Comparison of ENCODE assay signal across 8 cellular contexts in the genomic region with DNA sequence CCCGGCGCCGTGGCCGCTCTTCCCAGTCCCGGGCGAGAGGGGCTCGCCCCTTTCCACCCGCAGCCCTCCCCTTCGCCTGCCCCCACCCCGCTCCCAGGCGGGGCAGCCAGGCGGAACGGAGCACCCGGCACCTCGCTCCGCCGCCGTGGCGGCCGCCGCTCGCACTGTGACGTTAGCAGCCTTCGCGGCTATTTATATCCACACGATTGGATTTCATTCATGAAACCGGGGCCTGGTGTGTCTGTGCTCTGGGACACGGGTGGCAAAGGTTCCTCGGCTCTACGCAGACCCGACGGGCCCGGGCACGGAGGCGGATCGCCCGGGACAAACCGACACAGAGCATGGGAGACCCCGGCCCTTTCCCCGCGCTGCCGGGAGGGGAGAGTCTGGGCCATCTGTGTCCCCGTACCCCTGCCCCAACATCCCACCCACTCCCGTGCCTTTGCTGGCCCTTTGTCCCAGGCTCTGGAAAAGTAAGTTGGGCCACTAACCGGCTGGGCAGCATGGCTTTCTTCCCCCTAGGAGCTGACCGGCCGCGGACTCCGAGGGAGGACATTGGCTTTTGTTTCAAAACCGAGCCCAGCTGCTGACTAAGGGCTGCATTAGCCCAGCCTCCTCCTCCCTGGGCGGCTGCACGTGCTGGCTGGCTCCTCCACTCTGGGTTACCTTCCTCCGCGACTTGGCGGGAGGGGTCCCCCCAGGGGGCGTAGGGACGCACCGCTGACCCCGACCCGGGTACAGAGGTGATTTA. TPM values are rescaled to one million over a fixed set of nuclear protein-coding genes. Genes with fewer than 3 reads are reported as not detected.
A peak's percentile ranks its signal among the peaks of the same experiment; 100 is the strongest.
DNase-seq lines count a peak whose midpoint lies in the region; ATAC-seq, FAIRE-seq and TF ChIP-seq lines count a peak whose summit lies in the region.

A gene with protein sequence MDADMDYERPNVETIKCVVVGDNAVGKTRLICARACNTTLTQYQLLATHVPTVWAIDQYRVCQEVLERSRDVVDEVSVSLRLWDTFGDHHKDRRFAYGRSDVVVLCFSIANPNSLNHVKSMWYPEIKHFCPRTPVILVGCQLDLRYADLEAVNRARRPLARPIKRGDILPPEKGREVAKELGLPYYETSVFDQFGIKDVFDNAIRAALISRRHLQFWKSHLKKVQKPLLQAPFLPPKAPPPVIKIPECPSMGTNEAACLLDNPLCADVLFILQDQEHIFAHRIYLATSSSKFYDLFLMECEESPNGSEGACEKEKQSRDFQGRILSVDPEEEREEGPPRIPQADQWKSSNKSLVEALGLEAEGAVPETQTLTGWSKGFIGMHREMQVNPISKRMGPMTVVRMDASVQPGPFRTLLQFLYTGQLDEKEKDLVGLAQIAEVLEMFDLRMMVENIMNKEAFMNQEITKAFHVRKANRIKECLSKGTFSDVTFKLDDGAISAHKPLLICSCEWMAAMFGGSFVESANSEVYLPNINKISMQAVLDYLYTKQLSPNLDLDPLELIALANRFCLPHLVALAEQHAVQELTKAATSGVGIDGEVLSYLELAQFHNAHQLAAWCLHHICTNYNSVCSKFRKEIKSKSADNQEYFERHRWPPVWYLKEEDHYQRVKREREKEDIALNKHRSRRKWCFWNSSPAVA (minus strand): TSS at position 27 of the 751 bp plus-strand sequence. CDS start 32,643 bp downstream, outside the sequence.

- peak; percentile 89 for FAIRE-seq in HTR-8/SVneo (lab: Jason Lieb, UNC)
- no peak for FAIRE-seq in bronchial epithelial cell (lab: Jason Lieb, UNC)

- no peaks in the 10 kb centered on the region for H4K20me1 ChIP-seq in Karpas-422 (ENCODE audit: insufficient read depth, low read depth, low read length)

- H3K36me3 ChIP-seq in SJCRH30 = no peaks in the 10 kb centered on the region
- H3K36me3 ChIP-seq in bronchial epithelial cell (ENCODE audit: control insufficient read depth, insufficient read depth, low read length) = no peaks in the 10 kb centered on the region
- no peaks in the 10 kb centered on the region for H3K36me3 ChIP-seq in Karpas-422 (ENCODE audit: insufficient read depth, low read length)

- no peaks in the 10 kb centered on the region for H3K9me2 ChIP-seq in Karpas-422 (replicated peaks; ENCODE audit: insufficient read depth, low read length)

- H3K4me1 ChIP-seq in SJCRH30 = peaks cover 6% of the 10 kb centered on the region
- H3K4me1 ChIP-seq in Karpas-422 (ENCODE audit: low read length) = no peaks in the 10 kb centered on the region

- peak; percentile 87 for DNase-seq in Caki2 (ENCODE audit: low read depth)
- DNase-seq in HTR-8/SVneo (ENCODE audit: insufficient read length, low spot score) = peak; percentile 46
- DNase-seq in SJCRH30 = peak; percentile 84 to 86
- DNase-seq in bronchial epithelial cell (ENCODE audit: low read depth) = peak; percentile 44
- peak; percentile 88 for DNase-seq in putamen (ENCODE audit: low spot score)
- DNase-seq in Karpas-422 = no peak

- H3K79me2 ChIP-seq in Karpas-422 (ENCODE audit: low read length) = no peaks in the 10 kb centered on the region

- in situ Hi-C loops in Caki2 (cut with HindIII; ENCODE audit: low pct_unique_long_range_greater_than_20kb, low sequenced_read_pairs) = no loop called here

- H3K9ac ChIP-seq in Karpas-422 (ENCODE audit: low read length) = no peak within 1 kb of the TSS

- peak within 1 kb of the TSS; percentile 93 for H3K4me3 ChIP-seq in SJCRH30
- peak within 1 kb of the TSS; percentile 60 for H3K4me3 ChIP-seq in bronchial epithelial cell (ENCODE audit: low read depth, low read length)
- peak within 1 kb of the TSS; percentile 63 for H3K4me3 ChIP-seq in iPS-11a (ENCODE audit: low read depth, low read length)
- H3K4me3 ChIP-seq in Karpas-422 (ENCODE audit: low read length) = no peak within 1 kb of the TSS

- H2AFZ ChIP-seq in Karpas-422 (ENCODE audit: low read length) = no peak within 1 kb of the TSS

- H3K27me3 ChIP-seq in SJCRH30 (no peaks in the 10 kb centered on the region), bronchial epithelial cell (ENCODE audit: control insufficient read depth, insufficient read depth, low read length) (no peaks in the 10 kb centered on the region), Karpas-422 (ENCODE audit: low read length) (no peaks in the 10 kb centered on the region)

- H3K27ac ChIP-seq in SJCRH30 (peak within 1 kb of the TSS; percentile 100), Karpas-422 (ENCODE audit: low read length) (no peak within 1 kb of the TSS)

- TF ChIP-seq CTCF in bronchial epithelial cell (IDR thresholded peaks at IDR 0.05; ENCODE audit: insufficient read depth, low read length, severe bottlenecking) = no peak

- ATAC-seq in GM19452 (IDR thresholded peaks at IDR 0.05; ENCODE audit: unreplicated experiment) = peak; percentile 52

- H3K4me2 ChIP-seq in Karpas-422 (ENCODE audit: low read depth, low read length, poor library complexity, severe bottlenecking) = no peak within 1 kb of the TSS

- no peaks in the 10 kb centered on the region for H3K9me3 ChIP-seq in SJCRH30 (replicated peaks)
- H3K9me3 ChIP-seq in Karpas-422 (ENCODE audit: low read length) = no peaks in the 10 kb centered on the region

RNA-seq across cellular contexts. Expression of the gene that starts here (rescaled TPM):
- total RNA-seq in Caki2 (2014; rRNA removed; shearing (Covaris generic); ENCODE audit: low replicate concordance) = 23.6 and 26.7 TPM in 2 replicates
- 23.0 and 23.6 TPM in 2 replicates for total RNA-seq in SJCRH30 (2014; rRNA removed; shearing (Covaris generic))
- 3.5 and 6.3 TPM in 2 replicates for total RNA-seq in bronchial epithelial cell
- not detected in 2 replicates for total RNA-seq in Karpas-422 (2014; rRNA removed; shearing (Covaris generic); ENCODE audit: low replicate concordance)
